Comparison of ENCODE assay signal across 20 cellular contexts in the genomic region with DNA sequence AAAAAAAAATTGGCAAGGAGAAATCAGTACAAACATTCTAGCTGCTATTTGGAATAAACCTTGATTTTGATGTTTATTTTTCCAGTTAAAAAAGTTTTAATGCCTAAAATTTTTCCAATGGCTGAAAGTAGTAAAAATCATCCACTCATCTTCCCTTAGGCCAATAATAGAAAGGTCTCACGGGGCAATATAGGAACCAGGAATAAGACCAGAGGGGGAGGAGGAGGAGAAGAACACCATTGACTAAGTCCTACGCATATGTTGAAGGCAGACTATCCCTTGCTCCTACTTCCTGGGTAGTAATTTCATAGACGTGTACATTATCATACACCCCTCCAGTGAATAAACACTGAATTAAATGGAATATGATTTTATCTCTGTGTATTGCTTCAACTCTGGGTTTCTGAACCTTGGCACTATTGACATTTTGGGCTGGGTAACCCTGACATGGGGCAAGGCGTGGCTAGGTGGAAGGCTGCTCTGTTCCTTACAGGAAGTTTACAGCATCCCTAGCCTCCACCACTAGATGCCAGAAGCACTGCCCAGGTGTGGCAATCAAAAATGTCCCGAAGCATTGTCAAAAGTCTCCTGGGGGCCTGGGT. TPM values are rescaled to one million over a fixed set of nuclear protein-coding genes. Genes with fewer than 3 reads are reported as not detected.
DNase-seq lines count a peak whose midpoint lies in the region; ATAC-seq and TF ChIP-seq lines count a peak whose summit lies in the region.
"Had no signal": no experiment of that assay in that cellular context is flagged by ENCODE, and none has a peak within 500 bp of the region (broad histone marks: within the 10 kb centered on the region; RNA-seq: fewer than 3 reads in every experiment).

No MANE protein-coding gene starts in this region.

- H3K36me3 ChIP-seq in HEK293 (ENCODE audit: control insufficient read depth in 2 of 2, insufficient read depth in 1 of 2, low read length in 2 of 2), result no peaks in the 10 kb centered on the region
- no peaks in the 10 kb centered on the region for H3K36me3 ChIP-seq in body of pancreas (replicated peaks in 1 of 2; ENCODE audit: insufficient read depth in 1 of 2, low read depth in 2 of 2)
- H3K36me3 ChIP-seq in transverse colon, result no peaks in the 10 kb centered on the region
- no peaks in the 10 kb centered on the region for H3K36me3 ChIP-seq in vagina
- H3K36me3 ChIP-seq: HAP-1 had no signal

- 24 to 42% methylated on average over 5 of the region's 5 CpGs for WGBS in body of pancreas, 2 donors
- 38 to 51% methylated on average over 2 to 5 of the region's 5 CpGs for WGBS in transverse colon (ENCODE audit: low coverage in 1 of 2), 2 donors

- H3K9me3 ChIP-seq in HEK293 (ENCODE audit: control insufficient read depth, insufficient read depth, low read depth, low read length) (no peaks in the 10 kb centered on the region), body of pancreas (no peaks in the 10 kb centered on the region), transverse colon (no peaks in the 10 kb centered on the region), vagina (no peaks in the 10 kb centered on the region)
- H3K9me3 ChIP-seq: Caco-2, HAP-1 had no signal

- ATAC-seq in body of pancreas (peak; percentile 70), Right ventricle myocardium superior (ENCODE audit: poor library complexity) (no peak), HG02623 (IDR thresholded peaks at IDR 0.05; ENCODE audit: unreplicated experiment) (no peak)

- H3K27ac ChIP-seq in HEK293 (ENCODE audit: extremely low read depth, low read depth, low read length) (no peak overlapping the region), body of pancreas (no peak overlapping the region), transverse colon (peak overlapping the region; percentile 50 to 68 (median 64)), vagina (no peak overlapping the region)
- H3K27ac ChIP-seq: C4-2B, GM23248, PC-9, RWPE1 had no signal

- H3K4me3 ChIP-seq in HEK293 (ENCODE audit: low read depth, low read length) (no peak overlapping the region), body of pancreas (no peak overlapping the region), transverse colon (no peak overlapping the region), vagina (no peak overlapping the region)
- H3K4me3 ChIP-seq: GM23248, HAP-1, PC-9 had no signal

- H3K4me1 ChIP-seq in HEK293 (ENCODE audit: control insufficient read depth, insufficient read depth, low read length) (no peaks in the 10 kb centered on the region), body of pancreas (peaks cover 20% of the 10 kb centered on the region), transverse colon (peaks cover 0 to 12% (median 3%) of the 10 kb centered on the region in 4 donors), vagina (peaks cover 7% of the 10 kb centered on the region)
- H3K4me1 ChIP-seq: Caco-2, HAP-1 had no signal

- CTCF ChIA-PET in HEK293 (lab: Yijun Ruan, JAX), result interaction anchor here (1.2 to 1.3 kb wide), 2 partner anchors 9 to 26 kb away, joined by 3 to 6 read pairs; no protein-coding TSS in a partner anchor

- no peak for TF ChIP-seq EP300 in transverse colon (IDR thresholded peaks at IDR 0.05; ENCODE audit: low read depth)

- POLR2A ChIA-PET in HEK293 (lab: Yijun Ruan, JAX), result interaction anchor here (0.6 kb wide), 1 partner anchor 532 kb away, joined by 3 read pairs; no protein-coding TSS in a partner anchor

- peak in 1 of 4 donors; percentile 33 for DNase-seq in body of pancreas
- DNase-seq in mesenteric fat pad (ENCODE audit: low spot score), result peak; percentile 28
- peak; percentile 77 for DNase-seq in transverse colon
- DNase-seq in activated CD4-positive, alpha-beta T cell treated with anti-CD3 and anti-CD28 coated beads for 1 hour, result no peak
- DNase-seq in Right ventricle myocardium superior, result no peak
- DNase-seq in vagina (ENCODE audit: extremely low spot score in 2 of 2), result no peak
- DNase-seq: ACHN, Caco-2, GDM1, GM23248, KBM-7, NCI-H187 treated with DMSO at 0.1 percent for 48 hours, NCI-H345, NCI-H524 treated with DMSO at 0.1 percent for 48 hours, PC-9 had no signal

- intact Hi-C loops in body of pancreas (cut with DNase I), result no loop called here
- intact Hi-C loops in transverse colon (cut with DNase I; ENCODE audit: low total_unique reads), result no loop called here
- intact Hi-C loops in Right ventricle myocardium superior (cut with DNase I), result no loop called here
- intact Hi-C loops in vagina (cut with DNase I), result no loop called here

- H3K27me3 ChIP-seq in body of pancreas (no peaks in the 10 kb centered on the region), transverse colon (no peaks in the 10 kb centered on the region), vagina (no peaks in the 10 kb centered on the region)

- in situ Hi-C loops in transverse colon (cut with MboI; ENCODE audit: low pct_ligation_motif_present in 1 of 4, low pct_unique_long_range_greater_than_20kb in 1 of 4, low sequenced_read_pairs in 3 of 4), result no loop called here

- no peak for TF ChIP-seq POLR2A in body of pancreas (IDR thresholded peaks at IDR 0.05)
- TF ChIP-seq POLR2A in transverse colon (IDR thresholded peaks at IDR 0.05), result no peak
- no peak for TF ChIP-seq POLR2A in vagina (IDR thresholded peaks at IDR 0.05)

- TF ChIP-seq CTCF in HEK293 (tag by site-specific recombination; IDR thresholded peaks at IDR 0.05), result no peak
- TF ChIP-seq CTCF in body of pancreas (IDR thresholded peaks at IDR 0.05), result no peak
- TF ChIP-seq CTCF in transverse colon (IDR thresholded peaks at IDR 0.05), result no peak
- TF ChIP-seq CTCF in vagina (IDR thresholded peaks at IDR 0.05), result no peak

TF ChIP-seq in HEK293, 187 proteins besides CTCF, POLR2A, EP300 and RAD21:
- TF ChIP-seq ZNF175 (tag by site-specific recombination; IDR thresholded peaks at IDR 0.05) (no peak), ZNF335 (tag by site-specific recombination; conservative IDR thresholded peaks at IDR 0.05) (no peak), ZNF501 (tag by site-specific recombination; IDR thresholded peaks at IDR 0.05) (no peak), ZNF248 (tag by site-specific recombination; IDR thresholded peaks at IDR 0.05) (no peak)
- TF ChIP-seq, protein P1, sequence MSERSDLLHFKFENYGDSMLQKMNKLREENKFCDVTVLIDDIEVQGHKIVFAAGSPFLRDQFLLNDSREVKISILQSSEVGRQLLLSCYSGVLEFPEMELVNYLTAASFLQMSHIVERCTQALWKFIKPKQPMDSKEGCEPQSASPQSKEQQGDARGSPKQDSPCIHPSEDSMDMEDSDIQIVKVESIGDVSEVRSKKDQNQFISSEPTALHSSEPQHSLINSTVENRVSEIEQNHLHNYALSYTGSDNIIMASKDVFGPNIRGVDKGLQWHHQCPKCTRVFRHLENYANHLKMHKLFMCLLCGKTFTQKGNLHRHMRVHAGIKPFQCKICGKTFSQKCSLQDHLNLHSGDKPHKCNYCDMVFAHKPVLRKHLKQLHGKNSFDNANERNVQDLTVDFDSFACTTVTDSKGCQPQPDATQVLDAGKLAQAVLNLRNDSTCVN (tag by site-specific recombination; optimal IDR thresholded peaks at IDR 0.05), result no peak
- TF ChIP-seq, protein P2, sequence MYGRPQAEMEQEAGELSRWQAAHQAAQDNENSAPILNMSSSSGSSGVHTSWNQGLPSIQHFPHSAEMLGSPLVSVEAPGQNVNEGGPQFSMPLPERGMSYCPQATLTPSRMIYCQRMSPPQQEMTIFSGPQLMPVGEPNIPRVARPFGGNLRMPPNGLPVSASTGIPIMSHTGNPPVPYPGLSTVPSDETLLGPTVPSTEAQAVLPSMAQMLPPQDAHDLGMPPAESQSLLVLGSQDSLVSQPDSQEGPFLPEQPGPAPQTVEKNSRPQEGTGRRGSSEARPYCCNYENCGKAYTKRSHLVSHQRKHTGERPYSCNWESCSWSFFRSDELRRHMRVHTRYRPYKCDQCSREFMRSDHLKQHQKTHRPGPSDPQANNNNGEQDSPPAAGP (tag by site-specific recombination; IDR thresholded peaks at IDR 0.05), result 0 out of 2 replicates have a peak, but pooled peaks have one; percentile 31
TF ChIP-seq in HEK293: peak in this region for 1.

RNA-seq across cellular contexts. Expression of a gene that starts 17.4 kb away (rescaled TPM):
- total RNA-seq in body of pancreas (1 to 10 TPM; 2.9 to 4.9 TPM), mesenteric fat pad (0.55 TPM), transverse colon (under 1 TPM in 2 of 4 donors, not detected in 2; 0.75 to 0.82 TPM), Right ventricle myocardium superior (not detected), vagina (not detected)
- total RNA-seq: GM23248 had no signal

Comparison
In these comparisons a context has a peak if more than half of its experiments do, and no peak if none do; other contexts are left out.
1. H3K27ac ChIP-seq: peak in transverse colon (4 of 4); none in HEK293 (single experiment), body of pancreas (0 of 4) and vagina (single experiment).
2. DNase-seq: peak in mesenteric fat pad (single experiment) and transverse colon (single experiment); none in activated CD4-positive, alpha-beta T cell treated with anti-CD3 and anti-CD28 coated beads for 1 hour (single experiment), Right ventricle myocardium superior (single experiment) and vagina (0 of 2).